In genomic region chr11:72965672-72966071, GRCh38 we compare ENCODE assay signal across 21 cellular contexts.
DNase-seq lines count a peak whose midpoint lies in the region; ATAC-seq, FAIRE-seq and TF ChIP-seq lines count a peak whose summit lies in the region.
"Had no signal": no experiment of that assay in that cellular context is flagged by ENCODE, and none has a peak within 500 bp of the region (broad histone marks: within the 10 kb centered on the region; RNA-seq: fewer than 3 reads in every experiment).

No MANE protein-coding gene starts in this region.

- H3K18ac ChIP-seq in IMR-90 (ENCODE audit: low read depth, low read length), result no peak overlapping the region

- DNase-seq in IMR-90, result peak; percentile 42
- DNase-seq in endothelial cell of umbilical vein (ENCODE audit: low read depth, low spot score), result peak; percentile 94
- DNase-seq in naive B cell, result no peak
- DNase-seq in MG63, result no peak
- no peak for DNase-seq in chondrocyte (ENCODE audit: low spot score)
- DNase-seq in globus pallidus (ENCODE audit: low spot score), result no peak
- DNase-seq in stimulated activated naive CD4-positive, alpha-beta T cell treated with Interleukin-2 at 50 U/mL for 16 hours (lab: John Stamatoyannopoulos, UW), result no peak
- DNase-seq: C1 segment of cervical spinal cord; CD8-positive, alpha-beta T cell; KG1; NCI-H1105 treated with DMSO at 0.1 percent for 48 hours; NCI-H2081; NCI-H2171 treated with DMSO at 0.1 percent for 48 hours; NCI-H526 had no signal

- no peaks in the 10 kb centered on the region for H3K79me2 ChIP-seq in endothelial cell of umbilical vein (ENCODE audit: control insufficient read depth, insufficient read depth, low read length)

- in situ Hi-C loops in IMR-90 (cut with MboI; ENCODE audit: low sequenced_read_pairs), result no loop called here

- no peak overlapping the region for H3K9ac ChIP-seq in BLaER1
- no peak overlapping the region for H3K9ac ChIP-seq in IMR-90 (ENCODE audit: low read depth, low read length)
- H3K9ac ChIP-seq in endothelial cell of umbilical vein (replicated peaks; ENCODE audit: extremely low read depth, insufficient read depth, low read length), result peak overlapping the region; percentile 11

- no peak for TF ChIP-seq CTCF in IMR-90 (conservative IDR thresholded peaks at IDR 0.05; ENCODE audit: low read depth, low read length)
- TF ChIP-seq CTCF in endothelial cell of umbilical vein (IDR thresholded peaks at IDR 0.05; ENCODE audit: extremely low read depth in 1 of 2, insufficient read depth in 1 of 2, low read depth in 1 of 2, low read length in 2 of 2), result no peak
- no peak for TF ChIP-seq CTCF in chondrocyte (IDR thresholded peaks at IDR 0.05)

- H3K4me2 ChIP-seq in BLaER1, result peak overlapping the region; percentile 14; the same call in 1 of the 2 replicates
- no peak overlapping the region for H3K4me2 ChIP-seq in IMR-90 (ENCODE audit: low read depth, low read length)
- H3K4me2 ChIP-seq in endothelial cell of umbilical vein (ENCODE audit: insufficient read depth, low read length), result peak overlapping the region; percentile 78

- peaks cover 7% of the 10 kb centered on the region for H3K4me1 ChIP-seq in BLaER1
- H3K4me1 ChIP-seq in IMR-90 (ENCODE audit: control insufficient read depth, insufficient read depth, low read length), result peaks cover 2% of the 10 kb centered on the region
- H3K4me1 ChIP-seq in endothelial cell of umbilical vein (ENCODE audit: control insufficient read depth, extremely low read depth, insufficient read depth, low read length), result peaks cover 18% of the 10 kb centered on the region

- H2AFZ ChIP-seq in IMR-90 (replicated peaks; ENCODE audit: low read length, poor library complexity) (no peak overlapping the region), endothelial cell of umbilical vein (ENCODE audit: low read depth, low read length) (no peak overlapping the region)

- H2BK15ac ChIP-seq in IMR-90 (ENCODE audit: low read depth, low read length), result no peak overlapping the region

- H3K9me3 ChIP-seq in BLaER1 (peaks cover 20% of the 10 kb centered on the region; the same call in 1 of the 2 replicates), IMR-90 (ENCODE audit: control insufficient read depth, insufficient read depth, low read length) (no peaks in the 10 kb centered on the region), endothelial cell of umbilical vein (replicated peaks; ENCODE audit: control insufficient read depth, insufficient read depth, low read length) (no peaks in the 10 kb centered on the region), MG63 (no peaks in the 10 kb centered on the region)

- H3K4me3 ChIP-seq in BLaER1 (no peak overlapping the region), IMR-90 (ENCODE audit: insufficient read depth, low read depth, low read length) (no peak overlapping the region), endothelial cell of umbilical vein (replicated peaks in 1 of 3; ENCODE audit: insufficient read depth in 1 of 3, low read depth in 1 of 3, low read length in 3 of 3) (no peak overlapping the region), MG63 (no peak overlapping the region)
- H3K4me3 ChIP-seq: SK-N-MC had no signal

- TF ChIP-seq RAD21 in IMR-90 (IDR thresholded peaks at IDR 0.05; ENCODE audit: low read length), result no peak

- intact Hi-C loops in IMR-90 (cut with micrococcal nuclease), result no loop called here
- intact Hi-C loops in endothelial cell of umbilical vein (cut with micrococcal nuclease), result loop anchor here (2.0 kb wide), 1 partner anchor 177 kb away; the partner anchor contains the start of gene FCHSD2

- H3K9me1 ChIP-seq in IMR-90 (ENCODE audit: insufficient read depth, low read length), result peaks cover 3% of the 10 kb centered on the region; the same call in 1 of the 2 replicates
- H3K9me1 ChIP-seq in endothelial cell of umbilical vein (replicated peaks; ENCODE audit: control insufficient read depth, extremely low read depth, insufficient read depth, low read length), result no peaks in the 10 kb centered on the region

- no TSS peak for BruUV-seq in IMR-90 (replicated peaks; lab: Mats Ljungman, UMichigan)
- no TSS peak for BruUV-seq in endothelial cell of umbilical vein (replicated peaks; lab: Mats Ljungman, UMichigan)

- POLR2A ChIA-PET in IMR-90 (lab: Charles Lee; ENCODE audit: unreplicated experiment) (no interaction called here), endothelial cell of umbilical vein (lab: Charles Lee) (no interaction called here)

- H3K4me1 Mint-ChIP-seq in naive B cell, result peaks cover 38 to 64% (median 60%) of the 10 kb centered on the region in 3 donors
- H3K4me1 Mint-ChIP-seq in chondrocyte (ENCODE audit: low read depth), result peaks cover 33% of the 10 kb centered on the region

- H3K36me3 ChIP-seq in BLaER1 (peaks cover 56% of the 10 kb centered on the region), IMR-90 (ENCODE audit: control insufficient read depth, insufficient read depth, low read length) (no peaks in the 10 kb centered on the region), endothelial cell of umbilical vein (ENCODE audit: control insufficient read depth in 2 of 2, extremely low read depth in 1 of 2, insufficient read depth in 2 of 2, low read length in 2 of 2) (peaks cover 0 to 3% of the 10 kb centered on the region in 2 experiments), MG63 (no peaks in the 10 kb centered on the region)

- H3K27me3 ChIP-seq in BLaER1 (no peaks in the 10 kb centered on the region), IMR-90 (ENCODE audit: control insufficient read depth, insufficient read depth, low read length) (no peaks in the 10 kb centered on the region), endothelial cell of umbilical vein (ENCODE audit: control insufficient read depth in 2 of 2, insufficient read depth in 2 of 2, low read length in 2 of 2) (no peaks in the 10 kb centered on the region), MG63 (no peaks in the 10 kb centered on the region)

- H3K4me3 Mint-ChIP-seq in naive B cell, result peak overlapping the region in 5 of 8 donors; percentile 0 to 72 (median 37)
- no peak overlapping the region for H3K4me3 Mint-ChIP-seq in chondrocyte (ENCODE audit: unreplicated experiment)
- H3K4me3 Mint-ChIP-seq: CD8-positive, alpha-beta T cell had no signal

- no peak overlapping the region for H3K23ac ChIP-seq in IMR-90 (ENCODE audit: low read depth, low read length)

- H3K79me1 ChIP-seq in IMR-90 (ENCODE audit: low read depth in 1 of 2, low read length in 2 of 2), result peaks cover 3 to 19% of the 10 kb centered on the region in 2 experiments; a peak in 3 of 4 replicates

- H4K20me1 ChIP-seq in BLaER1, result 0 out of 2 replicates have a peak, but pooled peaks cover 2% of the 10 kb centered on the region
- H4K20me1 ChIP-seq in IMR-90 (ENCODE audit: insufficient read depth, low read length), result no peaks in the 10 kb centered on the region
- no peaks in the 10 kb centered on the region for H4K20me1 ChIP-seq in endothelial cell of umbilical vein (replicated peaks; ENCODE audit: control insufficient read depth, extremely low read depth, insufficient read depth, low read length)

- dilution Hi-C loops in IMR-90 (cut with HindIII; ENCODE audit: low sequenced_read_pairs, unreplicated experiment), result no loop called here
- dilution Hi-C loops in endothelial cell of umbilical vein (cut with MboI; ENCODE audit: extremely low pct_ligation_motif_present, low sequenced_read_pairs), result no loop called here

- H3K27me3 Mint-ChIP-seq in naive B cell, result no peaks in the 10 kb centered on the region
- no peaks in the 10 kb centered on the region for H3K27me3 Mint-ChIP-seq in chondrocyte (ENCODE audit: low read depth)

- H3K4ac ChIP-seq in IMR-90 (ENCODE audit: low read depth, low read length), result no peak overlapping the region

- H3K9me3 Mint-ChIP-seq in naive B cell (peaks cover 0 to 5% (median 1%) of the 10 kb centered on the region in 7 donors), chondrocyte (ENCODE audit: low read depth) (no peaks in the 10 kb centered on the region)
- H3K9me3 Mint-ChIP-seq: CD8-positive, alpha-beta T cell had no signal

- no peak overlapping the region for H3K56ac ChIP-seq in IMR-90 (ENCODE audit: extremely low read depth, insufficient read depth, low read length)

- no peak overlapping the region for H2AK9ac ChIP-seq in IMR-90 (replicated peaks; ENCODE audit: low read depth, low read length, poor library complexity)

- H2BK5ac ChIP-seq in IMR-90 (ENCODE audit: low read depth, low read length, poor library complexity, severe bottlenecking), result no peak overlapping the region

- 0 out of 2 replicates have a peak overlapping the region, but pooled peaks have one; percentile 48 for H3K14ac ChIP-seq in IMR-90 (replicated peaks; ENCODE audit: low read depth, low read length)

- TF ChIP-seq POLR2A in IMR-90 (IDR thresholded peaks at IDR 0.05; ENCODE audit: low read depth, low read length) (no peak), endothelial cell of umbilical vein (IDR thresholded peaks at IDR 0.05; ENCODE audit: low read depth, low read length) (no peak)

- no peak overlapping the region for H2AK5ac ChIP-seq in IMR-90 (ENCODE audit: low read depth, low read length)

- no peak overlapping the region for H4K91ac ChIP-seq in IMR-90 (ENCODE audit: insufficient read depth, low read depth, low read length)

- no peak overlapping the region for H3K27ac ChIP-seq in BLaER1
- no peak overlapping the region for H3K27ac ChIP-seq in IMR-90 (ENCODE audit: insufficient read depth, low read length)
- H3K27ac ChIP-seq in endothelial cell of umbilical vein (ENCODE audit: insufficient read depth, low read depth, low read length), result peak overlapping the region; percentile 81
- H3K27ac ChIP-seq: SK-N-MC had no signal

- no peak for ATAC-seq in IMR-90 (ENCODE audit: low read depth)
- ATAC-seq in naive B cell (ENCODE audit: low read depth in 2 of 2), result no peak
- ATAC-seq: CD8-positive, alpha-beta T cell; HCT116 had no signal

- no peak overlapping the region for H2BK120ac ChIP-seq in IMR-90 (ENCODE audit: low read depth, low read length)

- H2BK20ac ChIP-seq in IMR-90 (ENCODE audit: low read depth, low read length), result no peak overlapping the region

- no peak overlapping the region for H4K8ac ChIP-seq in IMR-90 (ENCODE audit: low read depth in 2 of 2, low read length in 2 of 2)

- peaks cover 30 to 44% of the 10 kb centered on the region in 2 donors for H3K36me3 Mint-ChIP-seq in naive B cell
- H3K36me3 Mint-ChIP-seq in chondrocyte (ENCODE audit: low read depth), result peaks cover 11% of the 10 kb centered on the region

- WGBS in IMR-90 (ENCODE audit: extremely low coverage in 2 of 2, insufficient read length in 1 of 2), 2 experiments, result no CpG with 5 or more reads among the region's 1 CpG

- CTCF ChIA-PET in IMR-90 (lab: Yijun Ruan, JAX), result no interaction called here
- CTCF ChIA-PET in endothelial cell of umbilical vein (lab: Charles Lee), result no interaction called here

- no peak overlapping the region for H4K5ac ChIP-seq in IMR-90 (ENCODE audit: low read depth, low read length)

- H3K27ac Mint-ChIP-seq in naive B cell (peak overlapping the region in 4 of 6 donors; percentile 3 to 92 (median 24)), chondrocyte (ENCODE audit: unreplicated experiment) (no peak overlapping the region)
- H3K27ac Mint-ChIP-seq: CD8-positive, alpha-beta T cell had no signal

- FAIRE-seq in endothelial cell of umbilical vein (lab: Jason Lieb, UNC), result peak; percentile 42
- FAIRE-seq: G401.6, GM18507, H1, RCC 7860 had no signal

TF ChIP-seq in endothelial cell of umbilical vein, 7 proteins besides CTCF, POLR2A, EP300 and RAD21 (continues in another document):
- TF ChIP-seq EZH2 (IDR thresholded peaks at IDR 0.05; ENCODE audit: borderline replicate concordance, low read depth, low read length, severe bottlenecking), result no peak
- TF ChIP-seq MYC (IDR thresholded peaks at IDR 0.05; ENCODE audit: low read depth, low read length), result no peak
- peak; percentile 88 for TF ChIP-seq GATA2 (IDR thresholded peaks at IDR 0.05; ENCODE audit: insufficient read depth, insufficient read length, low read depth, low read length)

Comparison
In these comparisons a context has a peak if more than half of its experiments do, and no peak if none do; other contexts are left out.
1. DNase-seq: peak in IMR-90 (single experiment) and endothelial cell of umbilical vein (single experiment); none in naive B cell (single experiment), MG63 (single experiment), chondrocyte (single experiment), globus pallidus (single experiment) and stimulated activated naive CD4-positive, alpha-beta T cell treated with Interleukin-2 at 50 U/mL for 16 hours (single experiment).